Comparison of ENCODE assay signal across 22 cellular contexts in the genomic region with DNA sequence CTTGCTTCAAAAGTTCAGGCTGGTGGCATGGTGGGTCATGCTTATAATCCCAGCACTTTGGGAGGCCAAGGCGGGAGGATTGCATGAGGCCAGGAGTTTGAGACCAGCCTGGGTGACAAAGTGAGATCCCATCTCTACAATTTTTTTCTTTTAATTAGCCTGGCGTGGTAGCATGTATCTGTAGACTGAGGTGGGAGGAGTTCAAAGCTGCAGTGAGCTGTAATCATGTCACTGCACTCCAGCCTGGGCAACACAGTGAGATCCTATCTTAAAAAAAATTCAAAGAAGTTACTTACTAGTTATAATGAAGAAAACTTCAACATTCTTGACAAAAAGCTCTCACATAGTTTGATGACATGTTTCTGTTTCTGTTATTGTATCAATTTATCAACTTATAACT. TPM values are rescaled to one million over a fixed set of nuclear protein-coding genes. Genes with fewer than 3 reads are reported as not detected.
"Had no signal": no experiment of that assay in that cellular context is flagged by ENCODE, and none has a peak within 500 bp of the region (broad histone marks: within the 10 kb centered on the region; RNA-seq: fewer than 3 reads in every experiment).

No MANE protein-coding gene starts in this region.

- H3K27me3 Mint-ChIP-seq: memory B cell; stimulated activated naive CD8-positive, alpha-beta T cell treated with anti-CD3 and anti-CD28 coated beads, Interleukin-15, Interleukin-2, amounts not matched to agents 100 ng/mL and 50 ng/mL, for 24 hours had no signal

- H3K4me1 Mint-ChIP-seq: nephron, neural progenitor cell had no signal

- H3K36me3 Mint-ChIP-seq: neural progenitor cell had no signal

- ATAC-seq: foreskin keratinocyte; gastroesophageal sphincter; heart left ventricle; left lobe of liver; sciatic nerve; stimulated activated effector memory CD8-positive, alpha-beta T cell treated with anti-CD3 and anti-CD28 coated beads, Interleukin-12 subunit alpha, Interleukin-12 subunit beta, amount 100 ng/mL, for 72 hours had no signal

- H3K4me3 Mint-ChIP-seq: memory B cell; nephron; neural progenitor cell; stimulated activated effector memory CD8-positive, alpha-beta T cell treated with anti-CD3 and anti-CD28 coated beads, Interleukin-12 subunit alpha, Interleukin-12 subunit beta, amount 100 ng/mL, for 72 hours; stimulated activated naive CD8-positive, alpha-beta T cell treated with anti-CD3 and anti-CD28 coated beads, Interleukin-15, Interleukin-2, amounts not matched to agents 100 ng/mL and 50 ng/mL, for 24 hours had no signal

- H3K27ac Mint-ChIP-seq: nephron; neural progenitor cell; stimulated activated effector memory CD8-positive, alpha-beta T cell treated with anti-CD3 and anti-CD28 coated beads, Interleukin-12 subunit alpha, Interleukin-12 subunit beta, amount 100 ng/mL, for 72 hours; stimulated activated naive CD8-positive, alpha-beta T cell treated with anti-CD3 and anti-CD28 coated beads, Interleukin-15, Interleukin-2, amounts not matched to agents 100 ng/mL and 50 ng/mL, for 24 hours had no signal

- H3K9me3 Mint-ChIP-seq: memory B cell; neural progenitor cell; stimulated activated effector memory CD8-positive, alpha-beta T cell treated with anti-CD3 and anti-CD28 coated beads, Interleukin-12 subunit alpha, Interleukin-12 subunit beta, amount 100 ng/mL, for 72 hours; stimulated activated naive CD8-positive, alpha-beta T cell treated with anti-CD3 and anti-CD28 coated beads, Interleukin-15, Interleukin-2, amounts not matched to agents 100 ng/mL and 50 ng/mL, for 24 hours had no signal

- DNase-seq: colonic mucosa; dermis blood vessel endothelial cell; effector memory CD4-positive, alpha-beta T cell; foreskin keratinocyte; heart left ventricle; kidney; nucleus accumbens; stimulated activated CD4-positive, alpha-beta T cell treated with anti-CD3 and anti-CD28 coated beads, Interleukin-12 subunit alpha, Interleukin-12 subunit beta, amount 100 ng/mL, for 4 hours; stimulated activated CD4-positive, alpha-beta T cell treated with anti-CD3 and anti-CD28 coated beads, Interleukin-1b, Interleukin-23, amount 100 ng/mL, for 48 hours; stimulated activated CD4-positive, alpha-beta T cell treated with anti-CD3 and anti-CD28 coated beads, Interleukin-4, amount 100 ng/mL, for 1 hour; upper lobe of left lung had no signal

RNA-seq across cellular contexts. Expression of gene SAMSN1, which starts 45.2 kb away (rescaled TPM):
- total RNA-seq: dermis blood vessel endothelial cell, epithelial cell of proximal tubule, fibroblast of lung, foreskin keratinocyte, osteocyte had no signal
